In the genomic region with DNA sequence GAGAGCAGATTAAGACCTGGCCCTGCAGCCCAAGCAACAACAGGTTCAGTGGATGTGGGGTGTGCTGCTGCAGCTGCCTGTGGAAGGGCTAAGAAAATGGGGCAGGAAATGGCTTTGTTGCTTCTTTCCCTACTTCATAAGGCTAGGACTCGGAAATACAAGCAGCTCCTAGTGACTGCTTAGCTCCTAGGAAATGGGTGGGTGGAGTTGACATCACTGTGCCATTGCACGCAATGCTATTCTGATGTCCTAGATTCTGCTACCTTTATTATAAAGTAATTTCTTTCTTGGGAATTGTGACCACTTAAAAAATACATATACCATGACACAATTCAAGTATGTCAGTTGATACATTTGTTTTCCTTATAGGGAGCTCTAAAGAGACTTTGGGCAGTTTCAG, we compare ENCODE assay signal across 22 cellular contexts.
"Had no signal": no experiment of that assay in that cellular context is flagged by ENCODE, and none has a peak within 500 bp of the region (broad histone marks: within the 10 kb centered on the region; RNA-seq: fewer than 3 reads in every experiment).

No MANE protein-coding gene starts in this region.

- H3K4me3 Mint-ChIP-seq: effector memory CD8-positive, alpha-beta T cell; memory B cell; mesothelial cell of epicardium; naive B cell; natural killer cell treated with Interleukin-12 subunit alpha and Interleukin-12 subunit beta and Interleukin-15 and Interleukin-18, amount 100 ng/mL, for 72 hours; neural progenitor cell; stimulated activated effector memory CD8-positive, alpha-beta T cell treated with anti-CD3 and anti-CD28 coated beads, Interleukin-12 subunit alpha, Interleukin-12 subunit beta, amount 100 ng/mL, for 72 hours had no signal

- H3K36me3 ChIP-seq: neural progenitor cell, thoracic aorta, tibial nerve, upper lobe of left lung, uterus had no signal

- DNase-seq: effector memory CD8-positive, alpha-beta T cell; kidney; mucosa of descending colon; naive B cell; stimulated activated CD4-positive, alpha-beta T cell treated with anti-CD3 and anti-CD28 coated beads, Interleukin-2, amount 100 ng/mL, for 24 hours; stimulated activated CD4-positive, alpha-beta T cell treated with anti-CD3 and anti-CD28 coated beads, Interleukin-4, amount 100 ng/mL, for 24 hours; stimulated activated naive CD8-positive, alpha-beta T cell treated with anti-CD3 and anti-CD28 coated beads, Interleukin-15, Interleukin-2, amounts not matched to agents 100 U/mL and 50 U/mL, for 24 hours; upper lobe of left lung; uterus had no signal

- H3K4me1 ChIP-seq: neural progenitor cell, parathyroid adenoma, uterus had no signal

- H3K4me3 ChIP-seq: coronary artery, lung, mucosa of descending colon, neural progenitor cell, thoracic aorta, tibial nerve, upper lobe of left lung, uterus had no signal

- H3K36me3 Mint-ChIP-seq: mesothelial cell of epicardium; naive B cell; natural killer cell treated with Interleukin-12 subunit alpha and Interleukin-12 subunit beta and Interleukin-15 and Interleukin-18, amount 100 ng/mL, for 72 hours; neural progenitor cell had no signal

- H3K27me3 Mint-ChIP-seq: effector memory CD8-positive, alpha-beta T cell had no signal

- H3K27ac Mint-ChIP-seq: effector memory CD8-positive, alpha-beta T cell; mesothelial cell of epicardium; natural killer cell treated with Interleukin-12 subunit alpha and Interleukin-12 subunit beta and Interleukin-15 and Interleukin-18, amount 100 ng/mL, for 72 hours; neural progenitor cell; progenitor cell of endocrine pancreas; stimulated activated effector memory CD8-positive, alpha-beta T cell treated with anti-CD3 and anti-CD28 coated beads, Interleukin-12 subunit alpha, Interleukin-12 subunit beta, amount 100 ng/mL, for 72 hours had no signal

- H3K9me3 Mint-ChIP-seq: memory B cell; natural killer cell treated with Interleukin-12 subunit alpha and Interleukin-12 subunit beta and Interleukin-15 and Interleukin-18, amount 100 ng/mL, for 72 hours; neural progenitor cell; stimulated activated effector memory CD8-positive, alpha-beta T cell treated with anti-CD3 and anti-CD28 coated beads, Interleukin-12 subunit alpha, Interleukin-12 subunit beta, amount 100 ng/mL, for 72 hours had no signal

- H3K27ac ChIP-seq: coronary artery, neural progenitor cell, parathyroid adenoma, thoracic aorta, tibial nerve, upper lobe of left lung, uterus had no signal

- ATAC-seq: effector memory CD8-positive, alpha-beta T cell; left lobe of liver; mucosa of descending colon; natural killer cell treated with Interleukin-12 subunit alpha and Interleukin-12 subunit beta and Interleukin-15 and Interleukin-18, amount 100 ng/mL, for 72 hours; sciatic nerve; stimulated activated effector memory CD8-positive, alpha-beta T cell treated with anti-CD3 and anti-CD28 coated beads, Interleukin-12 subunit alpha, Interleukin-12 subunit beta, amount 100 ng/mL, for 72 hours; stimulated activated naive CD8-positive, alpha-beta T cell treated with anti-CD3 and anti-CD28 coated beads, Interleukin-15, Interleukin-2, amounts not matched to agents 100 U/mL and 50 U/mL, for 24 hours had no signal

- H3K27me3 ChIP-seq: neural progenitor cell, tibial nerve, upper lobe of left lung, uterus had no signal

- H3K9me3 ChIP-seq: mucosa of descending colon, thoracic aorta, tibial nerve, upper lobe of left lung, uterus had no signal

- H3K4me1 Mint-ChIP-seq: memory B cell; stimulated activated effector memory CD8-positive, alpha-beta T cell treated with anti-CD3 and anti-CD28 coated beads, Interleukin-12 subunit alpha, Interleukin-12 subunit beta, amount 100 ng/mL, for 72 hours had no signal
